1 cellular context compared by ENCODE assay signal in the genomic region with DNA sequence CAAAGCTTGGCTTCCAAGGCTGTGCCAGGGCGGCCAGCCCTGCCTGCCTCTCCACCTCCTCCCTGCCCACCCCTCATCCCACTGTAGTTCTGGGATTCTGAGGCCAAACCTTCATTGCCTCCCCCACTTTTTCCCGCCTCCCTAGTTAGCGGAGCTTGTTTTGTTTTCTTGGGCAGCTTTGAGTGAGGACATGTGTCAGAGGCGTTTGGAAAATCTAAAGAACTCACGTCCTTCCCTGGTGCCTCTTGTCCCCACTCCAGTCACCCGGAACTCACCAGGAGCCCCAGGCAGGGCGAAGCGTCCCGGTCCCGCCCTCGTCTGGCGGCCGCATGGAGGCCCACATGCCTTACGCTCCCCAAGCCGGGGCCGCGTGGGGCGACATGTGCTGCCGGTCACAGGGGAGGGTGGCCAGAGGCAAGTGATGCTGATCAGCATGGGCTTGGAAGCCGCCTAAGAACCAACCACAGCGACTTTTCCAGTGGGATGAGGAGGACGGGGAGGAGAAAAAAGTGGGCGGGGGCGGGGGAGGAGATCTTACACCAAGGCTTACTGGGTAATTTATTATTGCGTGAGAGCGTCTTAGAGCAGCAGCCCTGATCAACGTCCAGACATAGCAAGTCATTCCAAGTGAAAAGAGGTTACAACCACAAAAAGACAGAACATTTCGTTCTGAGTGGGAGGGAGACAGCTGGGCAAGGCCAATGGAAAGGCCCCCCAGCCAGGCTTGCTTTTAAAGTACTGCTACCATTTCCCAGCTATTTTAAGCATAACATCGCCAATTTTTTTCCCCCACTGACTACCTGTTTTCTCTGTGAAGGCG.
TF ChIP-seq lines count a peak whose summit lies in the region.

No MANE protein-coding gene starts in this region.

TF ChIP-seq in K562, 482 proteins besides CTCF, POLR2A, EP300 and RAD21 (continued from another document and continues in another):
- TF ChIP-seq ZNF197 (CRISPR knock-in tag; IDR thresholded peaks at IDR 0.05; ENCODE audit: low read depth) = no peak
- no peak for TF ChIP-seq ARID2 (IDR thresholded peaks at IDR 0.05)
- no peak for TF ChIP-seq BACH1 (tag; IDR thresholded peaks at IDR 0.05)
- no peak for TF ChIP-seq SMC3 (conservative IDR thresholded peaks at IDR 0.05; ENCODE audit: insufficient read depth, low read depth, low read length)
- TF ChIP-seq ZNF23 (CRISPR knock-in tag; IDR thresholded peaks at IDR 0.05) = no peak
- TF ChIP-seq, protein P1, sequence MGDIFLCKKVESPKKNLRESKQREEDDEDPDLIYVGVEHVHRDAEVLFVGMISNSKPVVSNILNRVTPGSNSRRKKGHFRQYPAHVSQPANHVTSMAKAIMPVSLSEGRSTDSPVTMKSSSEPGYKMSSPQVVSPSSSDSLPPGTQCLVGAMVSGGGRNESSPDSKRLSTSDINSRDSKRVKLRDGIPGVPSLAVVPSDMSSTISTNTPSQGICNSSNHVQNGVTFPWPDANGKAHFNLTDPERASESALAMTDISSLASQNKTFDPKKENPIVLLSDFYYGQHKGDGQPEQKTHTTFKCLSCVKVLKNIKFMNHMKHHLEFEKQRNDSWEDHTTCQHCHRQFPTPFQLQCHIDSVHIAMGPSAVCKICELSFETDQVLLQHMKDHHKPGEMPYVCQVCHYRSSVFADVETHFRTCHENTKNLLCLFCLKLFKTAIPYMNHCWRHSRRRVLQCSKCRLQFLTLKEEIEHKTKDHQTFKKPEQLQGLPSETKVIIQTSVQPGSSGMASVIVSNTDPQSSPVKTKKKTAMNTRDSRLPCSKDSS (IDR thresholded peaks at IDR 0.05; ENCODE audit: low read depth, partially characterized antibody) = no peak
- TF ChIP-seq, protein P2, sequence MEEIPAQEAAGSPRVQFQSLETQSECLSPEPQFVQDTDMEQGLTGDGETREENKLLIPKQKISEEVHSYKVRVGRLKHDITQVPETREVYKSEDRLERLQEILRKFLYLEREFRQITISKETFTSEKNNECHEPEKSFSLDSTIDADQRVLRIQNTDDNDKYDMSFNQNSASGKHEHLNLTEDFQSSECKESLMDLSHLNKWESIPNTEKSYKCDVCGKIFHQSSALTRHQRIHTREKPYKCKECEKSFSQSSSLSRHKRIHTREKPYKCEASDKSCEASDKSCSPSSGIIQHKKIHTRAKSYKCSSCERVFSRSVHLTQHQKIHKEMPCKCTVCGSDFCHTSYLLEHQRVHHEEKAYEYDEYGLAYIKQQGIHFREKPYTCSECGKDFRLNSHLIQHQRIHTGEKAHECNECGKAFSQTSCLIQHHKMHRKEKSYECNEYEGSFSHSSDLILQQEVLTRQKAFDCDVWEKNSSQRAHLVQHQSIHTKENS (CRISPR knock-in tag; IDR thresholded peaks at IDR 0.05) = no peak
- TF ChIP-seq GATAD2B (IDR thresholded peaks at IDR 0.05; ENCODE audit: borderline replicate concordance) = no peak
- TF ChIP-seq, protein P3, sequence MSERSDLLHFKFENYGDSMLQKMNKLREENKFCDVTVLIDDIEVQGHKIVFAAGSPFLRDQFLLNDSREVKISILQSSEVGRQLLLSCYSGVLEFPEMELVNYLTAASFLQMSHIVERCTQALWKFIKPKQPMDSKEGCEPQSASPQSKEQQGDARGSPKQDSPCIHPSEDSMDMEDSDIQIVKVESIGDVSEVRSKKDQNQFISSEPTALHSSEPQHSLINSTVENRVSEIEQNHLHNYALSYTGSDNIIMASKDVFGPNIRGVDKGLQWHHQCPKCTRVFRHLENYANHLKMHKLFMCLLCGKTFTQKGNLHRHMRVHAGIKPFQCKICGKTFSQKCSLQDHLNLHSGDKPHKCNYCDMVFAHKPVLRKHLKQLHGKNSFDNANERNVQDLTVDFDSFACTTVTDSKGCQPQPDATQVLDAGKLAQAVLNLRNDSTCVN (CRISPR knock-in tag; IDR thresholded peaks at IDR 0.05) = no peak
- 0 out of 2 replicates have a peak, but pooled peaks have one; percentile 64 for TF ChIP-seq ZNF217 (CRISPR knock-in tag; IDR thresholded peaks at IDR 0.05)
- TF ChIP-seq ZFP30 (CRISPR knock-in tag; IDR thresholded peaks at IDR 0.05; ENCODE audit: borderline replicate concordance) = no peak
- TF ChIP-seq, protein P4, sequence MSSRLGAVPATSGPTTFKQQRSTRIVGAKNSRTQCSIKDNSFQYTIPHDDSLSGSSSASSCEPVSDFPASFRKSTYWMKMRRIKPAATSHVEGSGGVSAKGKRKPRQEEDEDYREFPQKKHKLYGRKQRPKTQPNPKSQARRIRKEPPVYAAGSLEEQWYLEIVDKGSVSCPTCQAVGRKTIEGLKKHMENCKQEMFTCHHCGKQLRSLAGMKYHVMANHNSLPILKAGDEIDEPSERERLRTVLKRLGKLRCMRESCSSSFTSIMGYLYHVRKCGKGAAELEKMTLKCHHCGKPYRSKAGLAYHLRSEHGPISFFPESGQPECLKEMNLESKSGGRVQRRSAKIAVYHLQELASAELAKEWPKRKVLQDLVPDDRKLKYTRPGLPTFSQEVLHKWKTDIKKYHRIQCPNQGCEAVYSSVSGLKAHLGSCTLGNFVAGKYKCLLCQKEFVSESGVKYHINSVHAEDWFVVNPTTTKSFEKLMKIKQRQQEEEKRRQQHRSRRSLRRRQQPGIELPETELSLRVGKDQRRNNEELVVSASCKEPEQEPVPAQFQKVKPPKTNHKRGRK (tag; IDR thresholded peaks at IDR 0.05) = no peak
- TF ChIP-seq, protein P5, sequence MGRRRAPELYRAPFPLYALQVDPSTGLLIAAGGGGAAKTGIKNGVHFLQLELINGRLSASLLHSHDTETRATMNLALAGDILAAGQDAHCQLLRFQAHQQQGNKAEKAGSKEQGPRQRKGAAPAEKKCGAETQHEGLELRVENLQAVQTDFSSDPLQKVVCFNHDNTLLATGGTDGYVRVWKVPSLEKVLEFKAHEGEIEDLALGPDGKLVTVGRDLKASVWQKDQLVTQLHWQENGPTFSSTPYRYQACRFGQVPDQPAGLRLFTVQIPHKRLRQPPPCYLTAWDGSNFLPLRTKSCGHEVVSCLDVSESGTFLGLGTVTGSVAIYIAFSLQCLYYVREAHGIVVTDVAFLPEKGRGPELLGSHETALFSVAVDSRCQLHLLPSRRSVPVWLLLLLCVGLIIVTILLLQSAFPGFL (CRISPR knock-in tag; IDR thresholded peaks at IDR 0.05) = no peak
- no peak for TF ChIP-seq KAT2B (IDR thresholded peaks at IDR 0.05; ENCODE audit: low read depth, low read length)
- no peak for TF ChIP-seq ZNF444 (CRISPR knock-in tag; IDR thresholded peaks at IDR 0.05)
- TF ChIP-seq TBP (optimal IDR thresholded peaks at IDR 0.05; ENCODE audit: low read depth, low read length) = peak; percentile 70
- TF ChIP-seq ERF (CRISPR knock-in tag; IDR thresholded peaks at IDR 0.05) = no peak
- TF ChIP-seq, protein P6, sequence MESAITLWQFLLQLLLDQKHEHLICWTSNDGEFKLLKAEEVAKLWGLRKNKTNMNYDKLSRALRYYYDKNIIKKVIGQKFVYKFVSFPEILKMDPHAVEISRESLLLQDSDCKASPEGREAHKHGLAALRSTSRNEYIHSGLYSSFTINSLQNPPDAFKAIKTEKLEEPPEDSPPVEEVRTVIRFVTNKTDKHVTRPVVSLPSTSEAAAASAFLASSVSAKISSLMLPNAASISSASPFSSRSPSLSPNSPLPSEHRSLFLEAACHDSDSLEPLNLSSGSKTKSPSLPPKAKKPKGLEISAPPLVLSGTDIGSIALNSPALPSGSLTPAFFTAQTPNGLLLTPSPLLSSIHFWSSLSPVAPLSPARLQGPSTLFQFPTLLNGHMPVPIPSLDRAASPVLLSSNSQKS (CRISPR knock-in tag; IDR thresholded peaks at IDR 0.05) = no peak
- TF ChIP-seq, protein P7, sequence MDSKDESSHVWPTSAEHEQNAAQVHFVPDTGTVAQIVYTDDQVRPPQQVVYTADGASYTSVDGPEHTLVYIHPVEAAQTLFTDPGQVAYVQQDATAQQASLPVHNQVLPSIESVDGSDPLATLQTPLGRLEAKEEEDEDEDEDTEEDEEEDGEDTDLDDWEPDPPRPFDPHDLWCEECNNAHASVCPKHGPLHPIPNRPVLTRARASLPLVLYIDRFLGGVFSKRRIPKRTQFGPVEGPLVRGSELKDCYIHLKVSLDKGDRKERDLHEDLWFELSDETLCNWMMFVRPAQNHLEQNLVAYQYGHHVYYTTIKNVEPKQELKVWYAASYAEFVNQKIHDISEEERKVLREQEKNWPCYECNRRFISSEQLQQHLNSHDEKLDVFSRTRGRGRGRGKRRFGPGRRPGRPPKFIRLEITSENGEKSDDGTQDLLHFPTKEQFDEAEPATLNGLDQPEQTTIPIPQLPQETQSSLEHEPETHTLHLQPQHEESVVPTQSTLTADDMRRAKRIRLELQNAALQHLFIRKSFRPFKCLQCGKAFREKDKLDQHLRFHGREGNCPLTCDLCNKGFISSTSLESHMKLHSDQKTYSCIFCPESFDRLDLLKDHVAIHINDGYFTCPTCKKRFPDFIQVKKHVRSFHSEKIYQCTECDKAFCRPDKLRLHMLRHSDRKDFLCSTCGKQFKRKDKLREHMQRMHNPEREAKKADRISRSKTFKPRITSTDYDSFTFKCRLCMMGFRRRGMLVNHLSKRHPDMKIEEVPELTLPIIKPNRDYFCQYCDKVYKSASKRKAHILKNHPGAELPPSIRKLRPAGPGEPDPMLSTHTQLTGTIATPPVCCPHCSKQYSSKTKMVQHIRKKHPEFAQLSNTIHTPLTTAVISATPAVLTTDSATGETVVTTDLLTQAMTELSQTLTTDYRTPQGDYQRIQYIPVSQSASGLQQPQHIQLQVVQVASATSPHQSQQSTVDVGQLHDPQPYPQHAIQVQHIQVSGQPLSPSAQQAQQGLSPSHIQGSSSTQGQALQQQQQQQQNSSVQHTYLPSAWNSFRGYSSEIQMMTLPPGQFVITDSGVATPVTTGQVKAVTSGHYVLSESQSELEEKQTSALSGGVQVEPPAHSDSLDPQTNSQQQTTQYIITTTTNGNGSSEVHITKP (IDR thresholded peaks at IDR 0.05; ENCODE audit: partially characterized antibody) = peak; percentile 18
- TF ChIP-seq FOXK2 (conservative IDR thresholded peaks at IDR 0.05 in 1 of 2, IDR thresholded peaks at IDR 0.05 in 1 of 2; ENCODE audit: low read depth in 2 of 2) = peak; percentile 35 to 63; a peak in 1 of 4 replicates
- TF ChIP-seq SMARCE1 (IDR thresholded peaks at IDR 0.05) = no peak
- TF ChIP-seq CBX5 (IDR thresholded peaks at IDR 0.05; ENCODE audit: borderline replicate concordance, low read depth) = no peak
- no peak for TF ChIP-seq BRF1 (IDR thresholded peaks at IDR 0.05; ENCODE audit: borderline replicate concordance, extremely low read depth, insufficient read length)
- no peak for TF ChIP-seq NFIX (CRISPR knock-in tag; IDR thresholded peaks at IDR 0.05; ENCODE audit: low read depth)
- no peak for TF ChIP-seq FOSL1 (tag; conservative IDR thresholded peaks at IDR 0.05)
- no peak for TF ChIP-seq HDGF (IDR thresholded peaks at IDR 0.05)
- TF ChIP-seq, protein P8, sequence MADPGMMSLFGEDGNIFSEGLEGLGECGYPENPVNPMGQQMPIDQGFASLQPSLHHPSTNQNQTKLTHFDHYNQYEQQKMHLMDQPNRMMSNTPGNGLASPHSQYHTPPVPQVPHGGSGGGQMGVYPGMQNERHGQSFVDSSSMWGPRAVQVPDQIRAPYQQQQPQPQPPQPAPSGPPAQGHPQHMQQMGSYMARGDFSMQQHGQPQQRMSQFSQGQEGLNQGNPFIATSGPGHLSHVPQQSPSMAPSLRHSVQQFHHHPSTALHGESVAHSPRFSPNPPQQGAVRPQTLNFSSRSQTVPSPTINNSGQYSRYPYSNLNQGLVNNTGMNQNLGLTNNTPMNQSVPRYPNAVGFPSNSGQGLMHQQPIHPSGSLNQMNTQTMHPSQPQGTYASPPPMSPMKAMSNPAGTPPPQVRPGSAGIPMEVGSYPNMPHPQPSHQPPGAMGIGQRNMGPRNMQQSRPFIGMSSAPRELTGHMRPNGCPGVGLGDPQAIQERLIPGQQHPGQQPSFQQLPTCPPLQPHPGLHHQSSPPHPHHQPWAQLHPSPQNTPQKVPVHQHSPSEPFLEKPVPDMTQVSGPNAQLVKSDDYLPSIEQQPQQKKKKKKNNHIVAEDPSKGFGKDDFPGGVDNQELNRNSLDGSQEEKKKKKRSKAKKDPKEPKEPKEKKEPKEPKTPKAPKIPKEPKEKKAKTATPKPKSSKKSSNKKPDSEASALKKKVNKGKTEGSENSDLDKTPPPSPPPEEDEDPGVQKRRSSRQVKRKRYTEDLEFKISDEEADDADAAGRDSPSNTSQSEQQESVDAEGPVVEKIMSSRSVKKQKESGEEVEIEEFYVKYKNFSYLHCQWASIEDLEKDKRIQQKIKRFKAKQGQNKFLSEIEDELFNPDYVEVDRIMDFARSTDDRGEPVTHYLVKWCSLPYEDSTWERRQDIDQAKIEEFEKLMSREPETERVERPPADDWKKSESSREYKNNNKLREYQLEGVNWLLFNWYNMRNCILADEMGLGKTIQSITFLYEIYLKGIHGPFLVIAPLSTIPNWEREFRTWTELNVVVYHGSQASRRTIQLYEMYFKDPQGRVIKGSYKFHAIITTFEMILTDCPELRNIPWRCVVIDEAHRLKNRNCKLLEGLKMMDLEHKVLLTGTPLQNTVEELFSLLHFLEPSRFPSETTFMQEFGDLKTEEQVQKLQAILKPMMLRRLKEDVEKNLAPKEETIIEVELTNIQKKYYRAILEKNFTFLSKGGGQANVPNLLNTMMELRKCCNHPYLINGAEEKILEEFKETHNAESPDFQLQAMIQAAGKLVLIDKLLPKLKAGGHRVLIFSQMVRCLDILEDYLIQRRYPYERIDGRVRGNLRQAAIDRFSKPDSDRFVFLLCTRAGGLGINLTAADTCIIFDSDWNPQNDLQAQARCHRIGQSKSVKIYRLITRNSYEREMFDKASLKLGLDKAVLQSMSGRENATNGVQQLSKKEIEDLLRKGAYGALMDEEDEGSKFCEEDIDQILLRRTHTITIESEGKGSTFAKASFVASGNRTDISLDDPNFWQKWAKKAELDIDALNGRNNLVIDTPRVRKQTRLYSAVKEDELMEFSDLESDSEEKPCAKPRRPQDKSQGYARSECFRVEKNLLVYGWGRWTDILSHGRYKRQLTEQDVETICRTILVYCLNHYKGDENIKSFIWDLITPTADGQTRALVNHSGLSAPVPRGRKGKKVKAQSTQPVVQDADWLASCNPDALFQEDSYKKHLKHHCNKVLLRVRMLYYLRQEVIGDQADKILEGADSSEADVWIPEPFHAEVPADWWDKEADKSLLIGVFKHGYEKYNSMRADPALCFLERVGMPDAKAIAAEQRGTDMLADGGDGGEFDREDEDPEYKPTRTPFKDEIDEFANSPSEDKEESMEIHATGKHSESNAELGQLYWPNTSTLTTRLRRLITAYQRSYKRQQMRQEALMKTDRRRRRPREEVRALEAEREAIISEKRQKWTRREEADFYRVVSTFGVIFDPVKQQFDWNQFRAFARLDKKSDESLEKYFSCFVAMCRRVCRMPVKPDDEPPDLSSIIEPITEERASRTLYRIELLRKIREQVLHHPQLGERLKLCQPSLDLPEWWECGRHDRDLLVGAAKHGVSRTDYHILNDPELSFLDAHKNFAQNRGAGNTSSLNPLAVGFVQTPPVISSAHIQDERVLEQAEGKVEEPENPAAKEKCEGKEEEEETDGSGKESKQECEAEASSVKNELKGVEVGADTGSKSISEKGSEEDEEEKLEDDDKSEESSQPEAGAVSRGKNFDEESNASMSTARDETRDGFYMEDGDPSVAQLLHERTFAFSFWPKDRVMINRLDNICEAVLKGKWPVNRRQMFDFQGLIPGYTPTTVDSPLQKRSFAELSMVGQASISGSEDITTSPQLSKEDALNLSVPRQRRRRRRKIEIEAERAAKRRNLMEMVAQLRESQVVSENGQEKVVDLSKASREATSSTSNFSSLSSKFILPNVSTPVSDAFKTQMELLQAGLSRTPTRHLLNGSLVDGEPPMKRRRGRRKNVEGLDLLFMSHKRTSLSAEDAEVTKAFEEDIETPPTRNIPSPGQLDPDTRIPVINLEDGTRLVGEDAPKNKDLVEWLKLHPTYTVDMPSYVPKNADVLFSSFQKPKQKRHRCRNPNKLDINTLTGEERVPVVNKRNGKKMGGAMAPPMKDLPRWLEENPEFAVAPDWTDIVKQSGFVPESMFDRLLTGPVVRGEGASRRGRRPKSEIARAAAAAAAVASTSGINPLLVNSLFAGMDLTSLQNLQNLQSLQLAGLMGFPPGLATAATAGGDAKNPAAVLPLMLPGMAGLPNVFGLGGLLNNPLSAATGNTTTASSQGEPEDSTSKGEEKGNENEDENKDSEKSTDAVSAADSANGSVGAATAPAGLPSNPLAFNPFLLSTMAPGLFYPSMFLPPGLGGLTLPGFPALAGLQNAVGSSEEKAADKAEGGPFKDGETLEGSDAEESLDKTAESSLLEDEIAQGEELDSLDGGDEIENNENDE (IDR thresholded peaks at IDR 0.05; ENCODE audit: low read depth, low read length) = no peak
- TF ChIP-seq ZZZ3 (IDR thresholded peaks at IDR 0.05) = no peak
- TF ChIP-seq MTA2 (IDR thresholded peaks at IDR 0.05; ENCODE audit: low read depth) = no peak
- TF ChIP-seq KAT8 (IDR thresholded peaks at IDR 0.05; ENCODE audit: low read depth) = no peak
